Comparison of ENCODE assay signal across 1 cellular context in the genomic region with DNA sequence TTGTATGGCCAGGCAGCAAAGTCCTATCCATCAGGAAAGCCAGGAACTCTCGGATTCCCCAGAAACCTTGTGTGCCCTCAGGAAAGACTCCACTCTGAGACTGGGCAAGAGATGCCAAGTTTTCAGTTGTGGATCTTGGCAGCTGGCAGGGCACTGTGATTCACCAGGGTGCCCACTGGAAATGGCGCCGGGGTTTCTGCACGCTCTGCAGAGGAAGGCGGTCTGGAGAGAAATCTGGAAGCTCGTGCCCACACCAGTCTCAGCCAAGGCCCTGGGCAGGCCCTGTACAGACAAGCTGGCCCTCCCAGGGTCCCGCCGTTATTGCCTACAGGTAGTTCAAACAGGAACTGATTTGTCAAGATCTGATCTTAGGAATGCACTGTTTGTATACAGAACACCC.
TF ChIP-seq lines count a peak whose summit lies in the region.

No MANE protein-coding gene starts in this region.

TF ChIP-seq in WTC11, 78 proteins besides CTCF, POLR2A, EP300 and RAD21 (continued from another document):
- TF ChIP-seq, protein P1, sequence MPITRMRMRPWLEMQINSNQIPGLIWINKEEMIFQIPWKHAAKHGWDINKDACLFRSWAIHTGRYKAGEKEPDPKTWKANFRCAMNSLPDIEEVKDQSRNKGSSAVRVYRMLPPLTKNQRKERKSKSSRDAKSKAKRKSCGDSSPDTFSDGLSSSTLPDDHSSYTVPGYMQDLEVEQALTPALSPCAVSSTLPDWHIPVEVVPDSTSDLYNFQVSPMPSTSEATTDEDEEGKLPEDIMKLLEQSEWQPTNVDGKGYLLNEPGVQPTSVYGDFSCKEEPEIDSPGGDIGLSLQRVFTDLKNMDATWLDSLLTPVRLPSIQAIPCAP (CRISPR knock-in tag; IDR thresholded peaks at IDR 0.05) = no peak
- TF ChIP-seq, protein P2, sequence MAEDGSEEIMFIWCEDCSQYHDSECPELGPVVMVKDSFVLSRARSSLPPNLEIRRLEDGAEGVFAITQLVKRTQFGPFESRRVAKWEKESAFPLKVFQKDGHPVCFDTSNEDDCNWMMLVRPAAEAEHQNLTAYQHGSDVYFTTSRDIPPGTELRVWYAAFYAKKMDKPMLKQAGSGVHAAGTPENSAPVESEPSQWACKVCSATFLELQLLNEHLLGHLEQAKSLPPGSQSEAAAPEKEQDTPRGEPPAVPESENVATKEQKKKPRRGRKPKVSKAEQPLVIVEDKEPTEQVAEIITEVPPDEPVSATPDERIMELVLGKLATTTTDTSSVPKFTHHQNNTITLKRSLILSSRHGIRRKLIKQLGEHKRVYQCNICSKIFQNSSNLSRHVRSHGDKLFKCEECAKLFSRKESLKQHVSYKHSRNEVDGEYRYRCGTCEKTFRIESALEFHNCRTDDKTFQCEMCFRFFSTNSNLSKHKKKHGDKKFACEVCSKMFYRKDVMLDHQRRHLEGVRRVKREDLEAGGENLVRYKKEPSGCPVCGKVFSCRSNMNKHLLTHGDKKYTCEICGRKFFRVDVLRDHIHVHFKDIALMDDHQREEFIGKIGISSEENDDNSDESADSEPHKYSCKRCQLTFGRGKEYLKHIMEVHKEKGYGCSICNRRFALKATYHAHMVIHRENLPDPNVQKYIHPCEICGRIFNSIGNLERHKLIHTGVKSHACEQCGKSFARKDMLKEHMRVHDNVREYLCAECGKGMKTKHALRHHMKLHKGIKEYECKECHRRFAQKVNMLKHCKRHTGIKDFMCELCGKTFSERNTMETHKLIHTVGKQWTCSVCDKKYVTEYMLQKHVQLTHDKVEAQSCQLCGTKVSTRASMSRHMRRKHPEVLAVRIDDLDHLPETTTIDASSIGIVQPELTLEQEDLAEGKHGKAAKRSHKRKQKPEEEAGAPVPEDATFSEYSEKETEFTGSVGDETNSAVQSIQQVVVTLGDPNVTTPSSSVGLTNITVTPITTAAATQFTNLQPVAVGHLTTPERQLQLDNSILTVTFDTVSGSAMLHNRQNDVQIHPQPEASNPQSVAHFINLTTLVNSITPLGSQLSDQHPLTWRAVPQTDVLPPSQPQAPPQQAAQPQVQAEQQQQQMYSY (CRISPR knock-in tag; IDR thresholded peaks at IDR 0.05) = no peak
TF ChIP-seq in WTC11: peak in this region for 0.
